ENCODE assay signal across 1 cellular context in the genomic region with DNA sequence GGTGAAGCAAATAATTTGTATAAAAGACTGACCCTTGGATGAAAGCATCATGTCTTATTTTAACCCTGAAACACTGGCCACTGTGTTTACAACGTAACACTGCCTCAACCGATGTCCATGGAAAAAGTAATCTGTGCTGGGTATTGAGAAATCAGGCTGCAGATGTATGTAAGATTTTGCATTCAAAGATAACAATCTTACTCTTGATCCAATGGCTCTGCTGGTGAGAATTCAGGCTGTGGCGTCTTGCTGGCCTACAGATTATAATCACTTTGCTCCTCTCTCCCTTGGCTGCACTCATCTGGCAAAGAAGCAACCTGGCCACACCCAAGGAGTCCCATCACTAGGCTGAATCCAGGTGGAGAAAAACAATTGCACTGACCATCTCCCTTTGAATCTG.
TF ChIP-seq lines count a peak whose summit lies in the region.

No MANE protein-coding gene starts in this region.

TF ChIP-seq in IMR-90, 13 proteins besides CTCF, POLR2A, EP300 and RAD21:
- TF ChIP-seq RFX5 (IDR thresholded peaks at IDR 0.05; ENCODE audit: low read depth, low read length) (no peak), CEBPB (IDR thresholded peaks at IDR 0.05; ENCODE audit: low read depth, low read length) (peak; percentile 60; the same call in 1 of the 2 replicates)
